In the genomic region with DNA sequence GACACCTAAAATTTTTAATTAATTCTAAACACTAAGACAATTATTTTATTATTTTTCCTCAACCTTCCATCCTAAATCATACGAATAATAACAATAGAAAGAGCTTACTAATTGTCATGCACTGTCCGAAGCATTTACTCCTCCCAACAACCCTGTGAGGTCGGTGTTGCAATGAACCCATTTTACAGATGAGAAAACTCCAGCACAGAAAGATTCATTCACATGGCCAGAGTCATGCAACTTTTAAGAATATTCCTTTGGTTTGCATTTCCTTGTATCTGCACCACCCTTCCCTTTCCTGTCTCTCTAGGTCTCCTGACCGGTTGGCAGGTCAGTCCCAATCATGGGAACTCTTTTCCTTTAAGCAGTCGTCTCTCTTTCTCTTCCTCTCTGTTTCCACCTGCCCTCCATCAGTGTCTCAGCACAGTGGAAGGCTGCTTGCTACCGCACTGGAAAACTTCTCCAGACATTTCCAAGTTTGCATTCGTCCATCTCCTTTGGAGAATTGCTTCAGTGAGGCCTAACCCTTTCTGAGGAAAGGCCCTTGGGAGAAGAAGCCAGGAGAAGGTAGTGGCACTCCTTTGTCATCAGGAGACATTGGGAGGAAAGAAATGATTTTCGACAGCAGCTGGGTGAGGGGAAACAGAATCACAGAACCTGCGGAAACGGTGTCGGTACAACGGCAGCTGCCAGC, we compare ENCODE assay signal across 8 cellular contexts. TPM values are rescaled to one million over a fixed set of nuclear protein-coding genes. Genes with fewer than 3 reads are reported as not detected.
DNase-seq lines count a peak whose midpoint lies in the region; ATAC-seq and TF ChIP-seq lines count a peak whose summit lies in the region.

No MANE protein-coding gene starts in this region.

- H3K9ac ChIP-seq in MM.1S (ENCODE audit: low read length): no peak overlapping the region

- no peak overlapping the region for H3K4me2 ChIP-seq in MM.1S (ENCODE audit: low read depth, low read length)

- H3K27ac Mint-ChIP-seq in stimulated activated naive CD8-positive, alpha-beta T cell treated with anti-CD3 and anti-CD28 coated beads, Interleukin-15, Interleukin-2, amounts not matched to agents 100 ng/mL and 50 ng/mL, for 24 hours: peak overlapping the region; percentile 94
- peak overlapping the region; percentile 99 for H3K27ac Mint-ChIP-seq in central memory CD8-positive, alpha-beta T cell (ENCODE audit: low read depth)
- H3K27ac Mint-ChIP-seq in natural killer cell: peak overlapping the region; percentile 94 to 97

- no peaks in the 10 kb centered on the region for H3K36me3 ChIP-seq in MM.1S (replicated peaks; ENCODE audit: insufficient read depth, low read length)

- peaks cover 34% of the 10 kb centered on the region for H3K36me3 Mint-ChIP-seq in stimulated activated naive CD8-positive, alpha-beta T cell treated with anti-CD3 and anti-CD28 coated beads, Interleukin-15, Interleukin-2, amounts not matched to agents 100 ng/mL and 50 ng/mL, for 24 hours (ENCODE audit: low read depth)
- peaks cover 50% of the 10 kb centered on the region for H3K36me3 Mint-ChIP-seq in central memory CD8-positive, alpha-beta T cell (ENCODE audit: insufficient read depth)
- H3K36me3 Mint-ChIP-seq in natural killer cell: peaks cover 23% of the 10 kb centered on the region

- H3K4me3 ChIP-seq in MM.1S (ENCODE audit: low read length): no peak overlapping the region

- H3F3A ChIP-seq in MM.1S (ENCODE audit: insufficient read depth, low read length): peaks cover 14% of the 10 kb centered on the region

- H4K20me1 ChIP-seq in MM.1S (ENCODE audit: insufficient read depth, low read length): no peaks in the 10 kb centered on the region

- H3K9me2 ChIP-seq in MM.1S (replicated peaks; ENCODE audit: insufficient read depth, low read length): no peaks in the 10 kb centered on the region

- DNase-seq in stimulated activated naive CD8-positive, alpha-beta T cell treated with anti-CD3 and anti-CD28 coated beads, Interleukin-15, Interleukin-2, amounts not matched to agents 100 U/mL and 50 U/mL, for 24 hours: no peak
- no peak for DNase-seq in central memory CD8-positive, alpha-beta T cell (ENCODE audit: low spot score in 2 of 2)
- DNase-seq in natural killer cell: no peak
- no peak for DNase-seq in NCI-H748 treated with DMSO at 0.1 percent for 48 hours (lab: John Stamatoyannopoulos, UW)
- no peak for DNase-seq in cerebellar cortex (ENCODE audit: low spot score)
- no peak for DNase-seq in MM.1S
- no peak for DNase-seq in NCI-H345 treated with DMSO at 0.1 percent for 48 hours (lab: John Stamatoyannopoulos, UW; ENCODE audit: unreplicated experiment)

- no peaks in the 10 kb centered on the region for H3K27me3 Mint-ChIP-seq in stimulated activated naive CD8-positive, alpha-beta T cell treated with anti-CD3 and anti-CD28 coated beads, Interleukin-15, Interleukin-2, amounts not matched to agents 100 ng/mL and 50 ng/mL, for 24 hours
- no peaks in the 10 kb centered on the region for H3K27me3 Mint-ChIP-seq in central memory CD8-positive, alpha-beta T cell
- peaks cover 0 to 3% of the 10 kb centered on the region in 2 donors for H3K27me3 Mint-ChIP-seq in natural killer cell (ENCODE audit: low read depth in 2 of 2)

- H3K4me1 Mint-ChIP-seq in stimulated activated naive CD8-positive, alpha-beta T cell treated with anti-CD3 and anti-CD28 coated beads, Interleukin-15, Interleukin-2, amounts not matched to agents 100 ng/mL and 50 ng/mL, for 24 hours (ENCODE audit: low read depth): peaks cover 47% of the 10 kb centered on the region
- H3K4me1 Mint-ChIP-seq in central memory CD8-positive, alpha-beta T cell: peaks cover 37% of the 10 kb centered on the region
- H3K4me1 Mint-ChIP-seq in natural killer cell: peaks cover 46 to 66% of the 10 kb centered on the region in 2 donors

- ATAC-seq in stimulated activated naive CD8-positive, alpha-beta T cell treated with anti-CD3 and anti-CD28 coated beads, Interleukin-15, Interleukin-2, amounts not matched to agents 100 U/mL and 50 U/mL, for 24 hours: no peak
- no peak for ATAC-seq in central memory CD8-positive, alpha-beta T cell (replicated peaks; ENCODE audit: extremely low read depth, poor library complexity, severe bottlenecking)
- ATAC-seq in natural killer cell: no peak

- peak overlapping the region; percentile 94 for H3K4me3 Mint-ChIP-seq in stimulated activated naive CD8-positive, alpha-beta T cell treated with anti-CD3 and anti-CD28 coated beads, Interleukin-15, Interleukin-2, amounts not matched to agents 100 ng/mL and 50 ng/mL, for 24 hours
- peak overlapping the region; percentile 92 for H3K4me3 Mint-ChIP-seq in central memory CD8-positive, alpha-beta T cell
- peak overlapping the region; percentile 95 for H3K4me3 Mint-ChIP-seq in natural killer cell

- no peaks in the 10 kb centered on the region for H3K9me3 ChIP-seq in MM.1S (replicated peaks; ENCODE audit: insufficient read depth, low read length)

- no peak overlapping the region for H2AFZ ChIP-seq in MM.1S (ENCODE audit: low read length)

- H3K27ac ChIP-seq in MM.1S (ENCODE audit: low read length): no peak overlapping the region

- 0 out of 2 replicates have a peak, but pooled peaks cover 9% of the 10 kb centered on the region for H3K4me1 ChIP-seq in MM.1S (ENCODE audit: low read length)

- no peaks in the 10 kb centered on the region for H3K27me3 ChIP-seq in MM.1S (replicated peaks; ENCODE audit: insufficient read depth, low read length)

- H3K9me3 Mint-ChIP-seq in stimulated activated naive CD8-positive, alpha-beta T cell treated with anti-CD3 and anti-CD28 coated beads, Interleukin-15, Interleukin-2, amounts not matched to agents 100 ng/mL and 50 ng/mL, for 24 hours: no peaks in the 10 kb centered on the region
- no peaks in the 10 kb centered on the region for H3K9me3 Mint-ChIP-seq in central memory CD8-positive, alpha-beta T cell
- no peaks in the 10 kb centered on the region for H3K9me3 Mint-ChIP-seq in natural killer cell

- peaks cover 14% of the 10 kb centered on the region for H3K79me2 ChIP-seq in MM.1S (ENCODE audit: low read length)

- intact Hi-C loops in natural killer cell (cut with micrococcal nuclease): no loop called here

- TF ChIP-seq CTCF in natural killer cell (IDR thresholded peaks at IDR 0.05): no peak
- no peak for TF ChIP-seq CTCF in MM.1S (IDR thresholded peaks at IDR 0.05; ENCODE audit: low read length)

RNA-seq across cellular contexts. Expression of a gene that starts 1.9 kb away (rescaled TPM):
- total RNA-seq in natural killer cell: 1,000 to 10,000 TPM; 5,049 to 6,005 (median 5,892) TPM
